Comparison of ENCODE assay signal across 31 cellular contexts in genomic region chr1:87958711-87959110, GRCh38.
"Had no signal": no experiment of that assay in that cellular context is flagged by ENCODE, and none has a peak within 500 bp of the region (broad histone marks: within the 10 kb centered on the region; RNA-seq: fewer than 3 reads in every experiment).

No MANE protein-coding gene starts in this region.

- H3K9me3 ChIP-seq: body of pancreas, SJCRH30 had no signal

- ATAC-seq: activated CD8-positive, alpha-beta T cell treated with anti-CD3 and anti-CD28 coated beads for 36 hours; activated T-cell treated with anti-CD3 and anti-CD28 coated beads, Interleukin-2, amount 50 U/mL, for 72 hours; activated T-helper 17 cell treated with anti-CD3 and anti-CD28 coated beads, Interleukin-2, amount 50 U/mL, for 72 hours; body of pancreas; Panc1 had no signal

- DNase-seq: activated CD4-positive, alpha-beta T cell treated with anti-CD3 and anti-CD28 coated beads for 1 hour; activated CD4-positive, alpha-beta T cell treated with anti-CD3 and anti-CD28 coated beads for 48 hours; activated CD4-positive, alpha-beta T cell treated with anti-CD3 and anti-CD28 coated beads, Interleukin-2, amount 50 U/mL, for 4 hours; activated CD4-positive, CD25-positive, alpha-beta regulatory T cell; activated CD8-positive, alpha-beta T cell treated with anti-CD3 and anti-CD28 coated beads for 36 hours; activated effector memory CD4-positive, alpha-beta T cell treated with anti-CD3 and anti-CD28 coated beads, Interleukin-2, amount 50 U/mL, for 16 hours; activated naive CD4-positive, alpha-beta T cell; activated naive CD4-positive, alpha-beta T cell treated with anti-CD3 and anti-CD28 coated beads, Interleukin-2, amount 50 U/mL, for 16 hours; activated naive CD8-positive, alpha-beta T cell treated with anti-CD3 and anti-CD28 coated beads, Interleukin-2, amount 10 ng/mL, durations not matched to agents 7 days and 5 days; activated T-cell treated with anti-CD3 and anti-CD28 coated beads, Interleukin-2, amount 50 U/mL, for 1 hour; activated T-cell treated with anti-CD3 and anti-CD28 coated beads, Interleukin-2, amount 50 U/mL, for 72 hours; body of pancreas; Kasumi-1; KG1; MG63; NCI-H1048; NCI-H1105 treated with DMSO at 0.1 percent for 48 hours; NCI-H1436; NCI-H1694; NCI-H1930; NCI-H2081 treated with DMSO at 0.1 percent for 48 hours; NCI-H226; NCI-H526 treated with DMSO at 0.1 percent for 48 hours; NCI-H774; SHP77; SJCRH30; T1000; WERI-Rb-1 had no signal

- H3K36me3 ChIP-seq: MG63, SJCRH30, WERI-Rb-1 had no signal

- H3K27ac ChIP-seq: body of pancreas, SJCRH30, SK-N-MC, WERI-Rb-1 had no signal

- H3K4me1 ChIP-seq: body of pancreas, SJCRH30 had no signal

- H3K4me3 ChIP-seq: body of pancreas, MG63, SJCRH30, SK-N-MC had no signal

- H3K27me3 ChIP-seq: body of pancreas, MG63, SJCRH30 had no signal
